Comparison of ENCODE assay signal across 9 cellular contexts in genomic region chr19:45863335-45863839, GRCh38. TPM values are rescaled to one million over a fixed set of nuclear protein-coding genes. Genes with fewer than 3 reads are reported as not detected.
DNase-seq lines count a peak whose midpoint lies in the region; ATAC-seq and FAIRE-seq lines count a peak whose summit lies in the region.
"Had no signal": no experiment of that assay in that cellular context is flagged by ENCODE, and none has a peak within 500 bp of the region (broad histone marks: within the 10 kb centered on the region; RNA-seq: fewer than 3 reads in every experiment).

No MANE protein-coding gene starts in this region.

- WGBS in small intestine, 3 donors = 3% methylated on average over 22 of the region's 22 CpGs
- 2 to 3% methylated on average over 22 of the region's 22 CpGs for WGBS in aorta, 2 donors

- POLR2A ChIA-PET in activated CD4-positive, alpha-beta memory T cell treated with anti-CD3 and anti-CD28 coated beads, Interleukin-2, amount 10 ng/mL, durations not matched to agents 7 days and 5 days (lab: Charles Lee) = interaction anchor here (0.6 to 3.0 kb wide), 13 partner anchors 19 to 737 kb away, joined by 3 to 16 read pairs (median 4); partner anchors contain the start of genes CALM3, CCDC61, DMWD and FBXO46

- DNase-seq in HAP-1 (ENCODE audit: low spot score in 2 of 2) (no peak), small intestine (no peak), aorta (no peak), SW 1271 (lab: John Stamatoyannopoulos, UW) (no peak), T1000 (lab: John Stamatoyannopoulos, UW) (no peak), NCI-H774 (lab: John Stamatoyannopoulos, UW) (no peak)
- DNase-seq in activated CD4-positive, alpha-beta memory T cell treated with anti-CD3 and anti-CD28 coated beads, Interleukin-2, amount 10 ng/mL, durations not matched to agents 7 days and 5 days = no peak

- H3K4me1 ChIP-seq in HAP-1 (no peaks in the 10 kb centered on the region; the same call in 1 of the 2 replicates), small intestine (ENCODE audit: control insufficient read depth in 2 of 2, insufficient read depth in 1 of 2, low read depth in 1 of 2, low read length in 1 of 2) (no peaks in the 10 kb centered on the region), aorta (ENCODE audit: control insufficient read depth in 1 of 2, insufficient read depth in 2 of 2, low read length in 2 of 2) (no peaks in the 10 kb centered on the region)

- H3K4me3 ChIP-seq in HAP-1 (peak overlapping the region; percentile 77), iPS-11a (ENCODE audit: low read depth, low read length) (peak overlapping the region; percentile 22), small intestine (ENCODE audit: low read depth in 1 of 2, low read length in 2 of 2) (peak overlapping the region; percentile 51 to 52), aorta (ENCODE audit: low read length in 2 of 2) (no peak overlapping the region)

- H3K36me3 Mint-ChIP-seq in activated CD4-positive, alpha-beta memory T cell treated with anti-CD3 and anti-CD28 coated beads, Interleukin-2, amount 10 ng/mL, durations not matched to agents 7 days and 5 days (ENCODE audit: low read depth) = peaks cover 16% of the 10 kb centered on the region

- H3K4me1 Mint-ChIP-seq in activated CD4-positive, alpha-beta memory T cell treated with anti-CD3 and anti-CD28 coated beads, Interleukin-2, amount 10 ng/mL, durations not matched to agents 7 days and 5 days = peaks cover 32% of the 10 kb centered on the region

- H3K36me3 ChIP-seq in HAP-1 (replicated peaks) (peaks cover 11% of the 10 kb centered on the region), small intestine (ENCODE audit: control insufficient read depth in 2 of 2, insufficient read depth in 2 of 2, low read length in 2 of 2) (peaks cover 2 to 8% of the 10 kb centered on the region in 2 donors), aorta (ENCODE audit: control insufficient read depth in 1 of 2, insufficient read depth in 2 of 2, low read length in 1 of 2) (no peaks in the 10 kb centered on the region)

- intact Hi-C loops in aorta (cut with DNase I) = no loop called here

- peaks cover 29% of the 10 kb centered on the region for H3K27me3 Mint-ChIP-seq in activated CD4-positive, alpha-beta memory T cell treated with anti-CD3 and anti-CD28 coated beads, Interleukin-2, amount 10 ng/mL, durations not matched to agents 7 days and 5 days

- in situ Hi-C loops in HAP-1 (cut with MboI; ENCODE audit: low sequenced_read_pairs) = no loop called here

- H3K9me3 ChIP-seq in HAP-1 = no peaks in the 10 kb centered on the region
- H3K9me3 ChIP-seq in small intestine (ENCODE audit: control insufficient read depth, low read depth) = no peaks in the 10 kb centered on the region
- no peaks in the 10 kb centered on the region for H3K9me3 ChIP-seq in aorta (ENCODE audit: control insufficient read depth, low read length)

- peak overlapping the region; percentile 92 for H3K4me3 Mint-ChIP-seq in activated CD4-positive, alpha-beta memory T cell treated with anti-CD3 and anti-CD28 coated beads, Interleukin-2, amount 10 ng/mL, durations not matched to agents 7 days and 5 days

- peak overlapping the region; percentile 96 for H3K27ac Mint-ChIP-seq in activated CD4-positive, alpha-beta memory T cell treated with anti-CD3 and anti-CD28 coated beads, Interleukin-2, amount 10 ng/mL, durations not matched to agents 7 days and 5 days

- ATAC-seq in aorta (ENCODE audit: low FRiP score) = no peak

- CTCF ChIA-PET in activated CD4-positive, alpha-beta memory T cell treated with anti-CD3 and anti-CD28 coated beads, Interleukin-2, amount 10 ng/mL, durations not matched to agents 7 days and 5 days (lab: Charles Lee) = interaction anchor here (0.5 to 3.0 kb wide), 17 partner anchors 17 to 533 kb away, joined by 3 to 30 read pairs (median 5); partner anchors contain the start of genes FBXO46, IRF2BP1, MYPOP and QPCTL

- FAIRE-seq in small intestine (lab: Jason Lieb, UNC) = no peak

- H3K27ac ChIP-seq in small intestine (ENCODE audit: low read depth in 1 of 2, low read length in 1 of 2) (no peak overlapping the region), aorta (ENCODE audit: low read depth in 1 of 2, low read length in 2 of 2) (no peak overlapping the region)

- no peaks in the 10 kb centered on the region for H3K9me3 Mint-ChIP-seq in activated CD4-positive, alpha-beta memory T cell treated with anti-CD3 and anti-CD28 coated beads, Interleukin-2, amount 10 ng/mL, durations not matched to agents 7 days and 5 days

- peaks cover 37% of the 10 kb centered on the region for H3K27me3 ChIP-seq in HAP-1 (ENCODE audit: low read depth)
- no peaks in the 10 kb centered on the region for H3K27me3 ChIP-seq in small intestine (ENCODE audit: control insufficient read depth in 2 of 2, insufficient read depth in 2 of 2, low read length in 2 of 2)
- H3K27me3 ChIP-seq in aorta (ENCODE audit: control insufficient read depth in 1 of 2, insufficient read depth in 2 of 2, low read length in 1 of 2) = no peaks in the 10 kb centered on the region

RNA-seq across cellular contexts. Expression of gene SYMPK, which starts 0.4 kb away (rescaled TPM):
- total RNA-seq in activated CD4-positive, alpha-beta memory T cell treated with anti-CD3 and anti-CD28 coated beads, Interleukin-2, amount 10 ng/mL, durations not matched to agents 7 days and 5 days = 10 to 100 TPM; 88.3 to 89.2 TPM
- polyA plus RNA-seq in small intestine = 100 to 1,000 TPM in 1 of 3 donors, 10 to 100 TPM in 2; 68.1 to 106 (median 76.7) TPM
- total RNA-seq in aorta = 10 to 100 TPM; 49.8 to 52.0 TPM
- polyA plus RNA-seq in aorta = 10 to 100 TPM; 22.4 to 98.6 TPM

RNA-seq across cellular contexts. Expression of gene FOXA3, which starts 0.7 kb away (rescaled TPM):
- not detected for total RNA-seq in activated CD4-positive, alpha-beta memory T cell treated with anti-CD3 and anti-CD28 coated beads, Interleukin-2, amount 10 ng/mL, durations not matched to agents 7 days and 5 days
- polyA plus RNA-seq in small intestine (10 to 100 TPM; 15.7 to 24.8 (median 21.5) TPM), aorta (1 to 10 TPM in 1 of 2 donors, not detected in 1; 3.6 TPM)
- total RNA-seq in aorta = under 1 TPM in 1 of 2 donors, not detected in 1; 0.23 TPM
- total RNA-seq: T-helper 1 cell treated with Interleukin-12 subunit alpha and Interleukin-12 subunit beta and Interleukin-4 antibody, amounts not matched to agents 30 ng/mL and 1 ng/mL, for 36 hours had no signal

RNA-seq across cellular contexts. Expression of gene IRF2BP1, which starts 22.6 kb away (rescaled TPM):
- total RNA-seq in activated CD4-positive, alpha-beta memory T cell treated with anti-CD3 and anti-CD28 coated beads, Interleukin-2, amount 10 ng/mL, durations not matched to agents 7 days and 5 days = 10 to 100 TPM; 16.9 to 17.6 TPM
- polyA plus RNA-seq in small intestine = 10 to 100 TPM; 14.5 to 16.7 (median 14.6) TPM
- total RNA-seq in aorta = 10 to 100 TPM; 15.6 to 17.7 TPM
- 10 to 100 TPM in 1 of 2 donors, 1 to 10 TPM in 1; 4.1 to 13.3 TPM for polyA plus RNA-seq in aorta

RNA-seq across cellular contexts. Expression of gene MYPOP, which starts 39.0 kb away (rescaled TPM):
- 10 to 100 TPM; 12.5 to 12.9 TPM for total RNA-seq in activated CD4-positive, alpha-beta memory T cell treated with anti-CD3 and anti-CD28 coated beads, Interleukin-2, amount 10 ng/mL, durations not matched to agents 7 days and 5 days
- 10 to 100 TPM in 1 of 3 donors, 1 to 10 TPM in 2; 4.8 to 10.7 (median 7.3) TPM for polyA plus RNA-seq in small intestine
- 1 to 10 TPM; 5.6 to 7.3 TPM for total RNA-seq in aorta
- 1 to 10 TPM; 4.9 to 8.3 TPM for polyA plus RNA-seq in aorta

RNA-seq across cellular contexts. Expression of gene RSPH6A, which starts 48.3 kb away (rescaled TPM):
- total RNA-seq in activated CD4-positive, alpha-beta memory T cell treated with anti-CD3 and anti-CD28 coated beads, Interleukin-2, amount 10 ng/mL, durations not matched to agents 7 days and 5 days = under 1 TPM; 0.25 to 0.30 TPM
- polyA plus RNA-seq in small intestine = under 1 TPM in 1 of 3 donors, not detected in 2; 0.07 TPM
- under 1 TPM; 0.15 to 0.23 TPM for total RNA-seq in aorta
- not detected for polyA plus RNA-seq in aorta

Comparison
In these comparisons a context has a peak if more than half of its experiments do, and no peak if none do; other contexts are left out.
1. H3K4me3 ChIP-seq: peak in HAP-1 (single experiment), iPS-11a (single experiment) and small intestine (2 of 2); none in aorta (0 of 2).